ENCODE assay signal across 22 cellular contexts in genomic region chr20:35326732-35327073, GRCh38. TPM values are rescaled to one million over a fixed set of nuclear protein-coding genes. Genes with fewer than 3 reads are reported as not detected.
DNase-seq lines count a peak whose midpoint lies in the region; ATAC-seq and TF ChIP-seq lines count a peak whose summit lies in the region.
"Had no signal": no experiment of that assay in that cellular context is flagged by ENCODE, and none has a peak within 500 bp of the region (broad histone marks: within the 10 kb centered on the region; RNA-seq: fewer than 3 reads in every experiment).

No MANE protein-coding gene starts in this region.

- H4K8ac ChIP-seq in mesenchymal stem cell (ENCODE audit: low read length) = no peak overlapping the region

- WGBS in mesenchymal stem cell = 82% methylated on average over 2 of the region's 3 CpGs
- 90 to 100% methylated on average over 1 to 3 of the region's 3 CpGs for WGBS in transverse colon (ENCODE audit: low coverage in 1 of 2), 2 donors

- H4K91ac ChIP-seq in mesenchymal stem cell (ENCODE audit: low read length) = no peak overlapping the region

- H3K4ac ChIP-seq in mesenchymal stem cell (ENCODE audit: low read depth in 1 of 2, low read length in 2 of 2) = peak overlapping the region in 1 of 2 experiments; percentile 10

- H3K4me3 ChIP-seq in mesenchymal stem cell (ENCODE audit: insufficient read depth in 1 of 2, low read depth in 1 of 2, low read length in 2 of 2) (peak overlapping the region in 1 of 2 experiments; percentile 1), transverse colon (no peak overlapping the region)
- H3K4me3 ChIP-seq: upper lobe of left lung had no signal

- no peak overlapping the region for H2AFZ ChIP-seq in mesenchymal stem cell (ENCODE audit: low read depth, low read length)

- no peak overlapping the region for H3K4me2 ChIP-seq in mesenchymal stem cell (ENCODE audit: low read length, poor library complexity, severe bottlenecking)

- no peak overlapping the region for H2BK120ac ChIP-seq in mesenchymal stem cell (ENCODE audit: low read depth, low read length)

- in situ Hi-C loops in transverse colon (cut with MboI; ENCODE audit: low pct_ligation_motif_present in 1 of 4, low pct_unique_long_range_greater_than_20kb in 1 of 4, low sequenced_read_pairs in 3 of 4) = no loop called here

- H3K4me1 ChIP-seq in mesenchymal stem cell (ENCODE audit: control insufficient read depth, insufficient read depth, low read depth, low read length) (peaks cover 6% of the 10 kb centered on the region), transverse colon (peaks cover 8 to 39% (median 26%) of the 10 kb centered on the region in 4 donors)

- peaks cover 4% of the 10 kb centered on the region for H3K79me1 ChIP-seq in mesenchymal stem cell (replicated peaks; ENCODE audit: low read length, poor library complexity, severe bottlenecking)

- no peak for ATAC-seq in activated CD8-positive, alpha-beta T cell treated with anti-CD3 and anti-CD28 coated beads for 36 hours
- no peak for ATAC-seq in activated CD8-positive, alpha-beta T cell treated with anti-CD3 and anti-CD28 coated beads, Interleukin-2, amount 10 ng/mL, durations not matched to agents 7 days and 5 days
- ATAC-seq in HG03342 (IDR thresholded peaks at IDR 0.05; ENCODE audit: unreplicated experiment) = no peak
- ATAC-seq: activated CD8-positive, alpha-beta memory T cell treated with anti-CD3 and anti-CD28 coated beads, Interleukin-2, amount 10 ng/mL, durations not matched to agents 7 days and 5 days; sciatic nerve had no signal

- CTCF ChIA-PET in activated CD8-positive, alpha-beta T cell treated with anti-CD3 and anti-CD28 coated beads for 36 hours (lab: Charles Lee) = interaction anchor here (1.0 kb wide), 1 partner anchor 10 kb away, joined by 3 read pairs; no protein-coding TSS in a partner anchor
- CTCF ChIA-PET in activated CD8-positive, alpha-beta T cell treated with anti-CD3 and anti-CD28 coated beads, Interleukin-2, amount 10 ng/mL, durations not matched to agents 7 days and 5 days (lab: Charles Lee) = no interaction called here

- H3K23ac ChIP-seq in mesenchymal stem cell (ENCODE audit: low read length in 2 of 2) = no peak overlapping the region

- no peak overlapping the region for H3K27ac ChIP-seq in mesenchymal stem cell (ENCODE audit: low read length, poor library complexity, severe bottlenecking)
- peak overlapping the region; percentile 62 to 72 (median 70) for H3K27ac ChIP-seq in transverse colon
- H3K27ac ChIP-seq: upper lobe of left lung had no signal

- H3K27ac Mint-ChIP-seq in activated CD8-positive, alpha-beta T cell treated with anti-CD3 and anti-CD28 coated beads for 36 hours = peak overlapping the region; percentile 30
- no peak overlapping the region for H3K27ac Mint-ChIP-seq in activated CD8-positive, alpha-beta T cell treated with anti-CD3 and anti-CD28 coated beads, Interleukin-2, amount 10 ng/mL, durations not matched to agents 7 days and 5 days
- H3K27ac Mint-ChIP-seq in brain = peak overlapping the region in 3 of 5 experiments; percentile 86 to 91 (median 88)
- H3K27ac Mint-ChIP-seq: activated CD8-positive, alpha-beta memory T cell treated with anti-CD3 and anti-CD28 coated beads, Interleukin-2, amount 10 ng/mL, durations not matched to agents 7 days and 5 days had no signal

- no peak overlapping the region for H3K14ac ChIP-seq in mesenchymal stem cell (ENCODE audit: low read length in 2 of 2)

- POLR2A ChIA-PET in activated CD8-positive, alpha-beta T cell treated with anti-CD3 and anti-CD28 coated beads for 36 hours (lab: Charles Lee) = interaction anchor here (0.6 to 1.2 kb wide), 2 partner anchors 21 to 42 kb away, joined by 3 read pairs; no protein-coding TSS in a partner anchor
- POLR2A ChIA-PET in activated CD8-positive, alpha-beta T cell treated with anti-CD3 and anti-CD28 coated beads, Interleukin-2, amount 10 ng/mL, durations not matched to agents 7 days and 5 days (lab: Charles Lee) = no interaction called here

- peaks cover 4% of the 10 kb centered on the region for H3K36me3 Mint-ChIP-seq in activated CD8-positive, alpha-beta T cell treated with anti-CD3 and anti-CD28 coated beads for 36 hours (ENCODE audit: low read depth)
- peaks cover 3% of the 10 kb centered on the region for H3K36me3 Mint-ChIP-seq in activated CD8-positive, alpha-beta T cell treated with anti-CD3 and anti-CD28 coated beads, Interleukin-2, amount 10 ng/mL, durations not matched to agents 7 days and 5 days (ENCODE audit: low read depth)
- peaks cover 4% of the 10 kb centered on the region for H3K36me3 Mint-ChIP-seq in brain

- H3K9me3 ChIP-seq in mesenchymal stem cell (ENCODE audit: control insufficient read depth, low read length) (no peaks in the 10 kb centered on the region), transverse colon (no peaks in the 10 kb centered on the region)
- H3K9me3 ChIP-seq: upper lobe of left lung had no signal

- peak overlapping the region; percentile 84 for H2AK5ac ChIP-seq in mesenchymal stem cell (ENCODE audit: low read length, severe bottlenecking)

- H3K27me3 Mint-ChIP-seq in activated CD8-positive, alpha-beta T cell treated with anti-CD3 and anti-CD28 coated beads for 36 hours = no peaks in the 10 kb centered on the region
- H3K27me3 Mint-ChIP-seq in activated CD8-positive, alpha-beta T cell treated with anti-CD3 and anti-CD28 coated beads, Interleukin-2, amount 10 ng/mL, durations not matched to agents 7 days and 5 days (ENCODE audit: low read depth) = no peaks in the 10 kb centered on the region
- no peaks in the 10 kb centered on the region for H3K27me3 Mint-ChIP-seq in brain
- H3K27me3 Mint-ChIP-seq: activated CD4-positive, alpha-beta T cell treated with anti-CD3 and anti-CD28 coated beads for 36 hours; activated CD8-positive, alpha-beta memory T cell treated with anti-CD3 and anti-CD28 coated beads, Interleukin-2, amount 10 ng/mL, durations not matched to agents 7 days and 5 days had no signal

- H3K4me1 Mint-ChIP-seq in activated CD8-positive, alpha-beta T cell treated with anti-CD3 and anti-CD28 coated beads for 36 hours (ENCODE audit: low read depth) = peaks cover 51% of the 10 kb centered on the region
- peaks cover 3% of the 10 kb centered on the region for H3K4me1 Mint-ChIP-seq in activated CD8-positive, alpha-beta T cell treated with anti-CD3 and anti-CD28 coated beads, Interleukin-2, amount 10 ng/mL, durations not matched to agents 7 days and 5 days (ENCODE audit: low read depth)
- H3K4me1 Mint-ChIP-seq in brain = peaks cover 24% of the 10 kb centered on the region

- intact Hi-C loops in activated CD8-positive, alpha-beta T cell treated with anti-CD3 and anti-CD28 coated beads for 36 hours (cut with micrococcal nuclease) = no loop called here
- intact Hi-C loops in transverse colon (cut with DNase I; ENCODE audit: low total_unique reads) = loop anchor here (5.0 kb wide), 1 partner anchor 264 kb away; no protein-coding TSS in a partner anchor

- H2BK12ac ChIP-seq in mesenchymal stem cell (ENCODE audit: low read length in 2 of 2) = peak overlapping the region in 1 of 2 experiments; percentile 4

- peak overlapping the region in 1 of 2 experiments; percentile 25 for H3K18ac ChIP-seq in mesenchymal stem cell (ENCODE audit: low read depth in 1 of 2, low read length in 2 of 2)

- H2BK15ac ChIP-seq in mesenchymal stem cell (ENCODE audit: low read depth, poor library complexity, severe bottlenecking) = no peak overlapping the region

- H3K9me3 Mint-ChIP-seq in activated CD8-positive, alpha-beta T cell treated with anti-CD3 and anti-CD28 coated beads for 36 hours = no peaks in the 10 kb centered on the region
- no peaks in the 10 kb centered on the region for H3K9me3 Mint-ChIP-seq in activated CD8-positive, alpha-beta T cell treated with anti-CD3 and anti-CD28 coated beads, Interleukin-2, amount 10 ng/mL, durations not matched to agents 7 days and 5 days (ENCODE audit: insufficient read depth)
- H3K9me3 Mint-ChIP-seq in brain = no peaks in the 10 kb centered on the region
- H3K9me3 Mint-ChIP-seq: CD14-positive monocyte had no signal

- peaks cover 0 to 13% of the 10 kb centered on the region in 2 experiments for H3K36me3 ChIP-seq in mesenchymal stem cell (ENCODE audit: control insufficient read depth in 1 of 2, insufficient read depth in 2 of 2, low read depth in 1 of 2, low read length in 2 of 2)
- no peaks in the 10 kb centered on the region for H3K36me3 ChIP-seq in transverse colon
- H3K36me3 ChIP-seq: upper lobe of left lung had no signal

- no peak for TF ChIP-seq EP300 in transverse colon (IDR thresholded peaks at IDR 0.05; ENCODE audit: low read depth)

- H3K27me3 ChIP-seq in mesenchymal stem cell (ENCODE audit: control insufficient read depth in 1 of 2, insufficient read depth in 1 of 2, low read length in 2 of 2) (no peaks in the 10 kb centered on the region), transverse colon (no peaks in the 10 kb centered on the region)
- H3K27me3 ChIP-seq: upper lobe of left lung had no signal

- H3K4me3 Mint-ChIP-seq in activated CD8-positive, alpha-beta T cell treated with anti-CD3 and anti-CD28 coated beads for 36 hours = no peak overlapping the region
- H3K4me3 Mint-ChIP-seq in activated CD8-positive, alpha-beta T cell treated with anti-CD3 and anti-CD28 coated beads, Interleukin-2, amount 10 ng/mL, durations not matched to agents 7 days and 5 days = no peak overlapping the region
- H3K4me3 Mint-ChIP-seq in brain = no peak overlapping the region
- H3K4me3 Mint-ChIP-seq: activated CD4-positive, alpha-beta T cell treated with anti-CD3 and anti-CD28 coated beads for 36 hours; activated CD8-positive, alpha-beta memory T cell treated with anti-CD3 and anti-CD28 coated beads, Interleukin-2, amount 10 ng/mL, durations not matched to agents 7 days and 5 days; CD14-positive monocyte had no signal

- no peak for TF ChIP-seq POLR2A in transverse colon (IDR thresholded peaks at IDR 0.05)

- TF ChIP-seq CTCF in activated CD8-positive, alpha-beta T cell treated with anti-CD3 and anti-CD28 coated beads for 36 hours (IDR thresholded peaks at IDR 0.05) = no peak
- no peak for TF ChIP-seq CTCF in brain (conservative IDR thresholded peaks at IDR 0.05)
- TF ChIP-seq CTCF in transverse colon (IDR thresholded peaks at IDR 0.05) = no peak

- no peak for DNase-seq in activated CD8-positive, alpha-beta T cell treated with anti-CD3 and anti-CD28 coated beads for 36 hours
- DNase-seq in activated CD8-positive, alpha-beta T cell treated with anti-CD3 and anti-CD28 coated beads, Interleukin-2, amount 10 ng/mL, durations not matched to agents 7 days and 5 days = no peak
- DNase-seq in mesenchymal stem cell (no peak), transverse colon (no peak), DMS 273 treated with DMSO at 0.1 percent for 48 hours (lab: John Stamatoyannopoulos, UW) (no peak), activated gamma-delta T cell treated with Interleukin-2 at 50 U/mL for 16 hours (no peak)
- DNase-seq: activated CD8-positive, alpha-beta memory T cell treated with anti-CD3 and anti-CD28 coated beads, Interleukin-2, amount 10 ng/mL, durations not matched to agents 7 days and 5 days; activated effector memory CD4-positive, alpha-beta T cell treated with Interleukin-2 at 50 U/mL for 16 hours; amniotic stem cell; effector CD8-positive, alpha-beta T cell; GDM1; NCI-H1417 treated with DMSO at 0.1 percent for 48 hours; NCI-H82; stimulated activated naive CD4-positive, alpha-beta T cell treated with Interleukin-2 at 50 U/mL for 16 hours; upper lobe of left lung had no signal

- no peak overlapping the region for H2BK5ac ChIP-seq in mesenchymal stem cell (ENCODE audit: low read depth, low read length, poor library complexity, severe bottlenecking)

- H3K9ac ChIP-seq in mesenchymal stem cell (ENCODE audit: low read length) = no peak overlapping the region

RNA-seq across cellular contexts. Expression of gene FAM83C, which starts 34.5 kb away (rescaled TPM):
- not detected for total RNA-seq in activated CD8-positive, alpha-beta T cell treated with anti-CD3 and anti-CD28 coated beads for 36 hours
- total RNA-seq in activated CD8-positive, alpha-beta T cell treated with anti-CD3 and anti-CD28 coated beads, Interleukin-2, amount 10 ng/mL, durations not matched to agents 7 days and 5 days = not detected
- not detected for polyA plus RNA-seq in brain (ENCODE audit: insufficient read depth, low read depth, low replicate concordance)
- not detected for polyA plus RNA-seq in mesenchymal stem cell (2013, experiment 1 of 2)
- polyA plus RNA-seq in mesenchymal stem cell (2013, experiment 2 of 2) = not detected
- total RNA-seq in transverse colon = under 1 TPM in 1 of 4 donors, not detected in 3; 0.14 TPM
- total RNA-seq: activated CD4-positive, alpha-beta T cell treated with anti-CD3 and anti-CD28 coated beads for 36 hours; activated CD8-positive, alpha-beta memory T cell treated with anti-CD3 and anti-CD28 coated beads, Interleukin-2, amount 10 ng/mL, durations not matched to agents 7 days and 5 days; H4; osteoblast; sciatic nerve; upper lobe of left lung had no signal
- polyA plus RNA-seq: CD14-positive monocyte had no signal

RNA-seq across cellular contexts. Expression of gene EIF6, which starts 42.1 kb away (rescaled TPM):
- 100 to 1,000 TPM; 132 to 144 TPM for total RNA-seq in activated CD8-positive, alpha-beta T cell treated with anti-CD3 and anti-CD28 coated beads for 36 hours
- total RNA-seq in activated CD8-positive, alpha-beta T cell treated with anti-CD3 and anti-CD28 coated beads, Interleukin-2, amount 10 ng/mL, durations not matched to agents 7 days and 5 days = 100 to 1,000 TPM; 104 to 109 TPM
- polyA plus RNA-seq in brain (ENCODE audit: insufficient read depth, low read depth, low replicate concordance) = 226 TPM
- polyA plus RNA-seq in mesenchymal stem cell (2013, experiment 1 of 2) = 110 TPM
- polyA plus RNA-seq in mesenchymal stem cell (2013, experiment 2 of 2) = 112 TPM
- total RNA-seq in transverse colon = 100 to 1,000 TPM in 2 of 4 donors, 10 to 100 TPM in 2; 54.9 to 168 (median 100) TPM

RNA-seq across cellular contexts. Expression of gene MMP24OS, which starts 48.8 kb away (rescaled TPM):
- 10 to 100 TPM; 46.6 to 48.4 TPM for total RNA-seq in activated CD8-positive, alpha-beta T cell treated with anti-CD3 and anti-CD28 coated beads for 36 hours
- total RNA-seq in activated CD8-positive, alpha-beta T cell treated with anti-CD3 and anti-CD28 coated beads, Interleukin-2, amount 10 ng/mL, durations not matched to agents 7 days and 5 days = 10 to 100 TPM; 42.0 to 43.1 TPM
- polyA plus RNA-seq in brain (ENCODE audit: insufficient read depth, low read depth, low replicate concordance) = 101 TPM
- 114 TPM for polyA plus RNA-seq in mesenchymal stem cell (2013, experiment 1 of 2)
- 114 TPM for polyA plus RNA-seq in mesenchymal stem cell (2013, experiment 2 of 2)
- 10 to 100 TPM; 32.4 to 81.1 (median 47.9) TPM for total RNA-seq in transverse colon
